Comparison of ENCODE assay signal across 16 cellular contexts in genomic region chr5:59001716-59002115, GRCh38.
"Had no signal": no experiment of that assay in that cellular context is flagged by ENCODE, and none has a peak within 500 bp of the region (broad histone marks: within the 10 kb centered on the region; RNA-seq: fewer than 3 reads in every experiment).

No MANE protein-coding gene starts in this region.

- ATAC-seq: esophagus mucosa had no signal

- H3K4me3 ChIP-seq: breast epithelium, lower lobe of right lung, suprapubic skin, upper lobe of right lung had no signal

- DNase-seq: activated CD4-positive, alpha-beta T cell treated with anti-CD3 and anti-CD28 coated beads for 4 hours; anterior cingulate cortex; dermis blood vessel endothelial cell; lower lobe of right lung; midbrain; naive B cell; SHP77; stimulated activated CD4-positive, alpha-beta T cell treated with anti-CD3 and anti-CD28 coated beads, Interleukin-4, amount 100 ng/mL, for 1 hour; stimulated activated CD8-positive, alpha-beta memory T cell treated with anti-CD3 and anti-CD28 coated beads, Interleukin-4, amount 100 ng/mL, for 48 hours; stimulated activated naive CD8-positive, alpha-beta T cell treated with anti-CD3 and anti-CD28 coated beads, Interleukin-15, Interleukin-2, amounts not matched to agents 100 U/mL and 50 U/mL, for 24 hours; T-helper 9 cell; upper lobe of right lung had no signal

- H3K27me3 Mint-ChIP-seq: naive B cell had no signal

- H3K27ac Mint-ChIP-seq: naive B cell had no signal

- FAIRE-seq: endometrium had no signal

- H3K4me3 Mint-ChIP-seq: naive B cell had no signal

- H3K9me3 ChIP-seq: breast epithelium, lower lobe of right lung, suprapubic skin, upper lobe of right lung had no signal

- H3K27me3 ChIP-seq: breast epithelium, suprapubic skin, upper lobe of right lung had no signal

- H3K27ac ChIP-seq: breast epithelium, lower lobe of right lung, suprapubic skin, upper lobe of right lung had no signal
